In genomic region chr18:49613141-49613641, GRCh38 we compare ENCODE assay signal across 16 cellular contexts. TPM values are rescaled to one million over a fixed set of nuclear protein-coding genes. Genes with fewer than 3 reads are reported as not detected.
A peak's percentile ranks its signal among the peaks of the same experiment; 100 is the strongest.
DNase-seq lines count a peak whose midpoint lies in the region; ATAC-seq and TF ChIP-seq lines count a peak whose summit lies in the region.
"Had no signal": no experiment of that assay in that cellular context is flagged by ENCODE, and none has a peak within 500 bp of the region (broad histone marks: within the 10 kb centered on the region; RNA-seq: fewer than 3 reads in every experiment).

No MANE protein-coding gene starts in this region.

- H3K4me3 Mint-ChIP-seq in nephron progenitor cell, result peak overlapping the region; percentile 1
- H3K4me3 Mint-ChIP-seq: activated T-helper 1 cell treated with anti-CD3 and anti-CD28 coated beads, Interleukin-12 subunit alpha, Interleukin-12 subunit beta, Interleukin-2, Interleukin-4 antibody, amounts not matched to agents 30 ng/mL and 10 ng/mL and 1 ng/mL, durations not matched to agents 14 hours and 24 hours and 36 hours; natural killer cell had no signal

- peaks cover 0 to 7% (median 4%) of the 10 kb centered on the region in 4 donors for H3K4me1 ChIP-seq in esophagus muscularis mucosa
- H3K4me1 ChIP-seq: ascending aorta had no signal

- intact Hi-C loops in esophagus muscularis mucosa (cut with DNase I), result no loop called here

- no peak for TF ChIP-seq CTCF in esophagus muscularis mucosa (IDR thresholded peaks at IDR 0.05)
- no peak for TF ChIP-seq CTCF in nephron progenitor cell (IDR thresholded peaks at IDR 0.05)

- no peaks in the 10 kb centered on the region for H3K9me3 ChIP-seq in esophagus muscularis mucosa
- H3K9me3 ChIP-seq: ascending aorta, SK-N-SH had no signal

- no peaks in the 10 kb centered on the region for H3K27me3 ChIP-seq in esophagus muscularis mucosa
- H3K27me3 ChIP-seq: ascending aorta had no signal

- H3K4me3 ChIP-seq in esophagus muscularis mucosa, result no peak overlapping the region
- H3K4me3 ChIP-seq: ascending aorta, K562 had no signal

- no peak overlapping the region for H3K27ac ChIP-seq in esophagus muscularis mucosa (replicated peaks in 1 of 4)
- H3K27ac ChIP-seq: ascending aorta, C4-2B had no signal

- H3K4me1 Mint-ChIP-seq in nephron progenitor cell, result peaks cover 51% of the 10 kb centered on the region

- no peaks in the 10 kb centered on the region for H3K9me3 Mint-ChIP-seq in nephron progenitor cell
- H3K9me3 Mint-ChIP-seq: activated T-helper 1 cell treated with anti-CD3 and anti-CD28 coated beads, Interleukin-12 subunit alpha, Interleukin-12 subunit beta, Interleukin-2, Interleukin-4 antibody, amounts not matched to agents 30 ng/mL and 10 ng/mL and 1 ng/mL, durations not matched to agents 14 hours and 24 hours and 36 hours; natural killer cell had no signal

- DNase-seq in ELF-1 (ENCODE audit: low read depth, low spot score), result peak; percentile 91
- DNase-seq in NCI-H2171 (lab: John Stamatoyannopoulos, UW), result peak; percentile 82
- DNase-seq in esophagus muscularis mucosa (ENCODE audit: extremely low spot score), result peak; percentile 79
- peak; percentile 59 for DNase-seq in nephron progenitor cell
- no peak for DNase-seq in NK-92 treated with Interleukin-12 subunit alpha and Interleukin-12 subunit beta, amount 100 ng/mL, for 24 hours (lab: John Stamatoyannopoulos, UW)
- no peak for DNase-seq in KBM-7
- DNase-seq: activated CD4-positive, CD25-positive, alpha-beta regulatory T cell treated with anti-CD3 and anti-CD28 coated beads, Interleukin-2, amount 50 U/mL, for 72 hours; natural killer cell; NCI-H510A treated with DMSO at 0.1 percent for 48 hours; SK-N-SH had no signal

- 70% methylated on average over 7 of the region's 7 CpGs for WGBS in esophagus muscularis mucosa

- TF ChIP-seq EP300 in esophagus muscularis mucosa (IDR thresholded peaks at IDR 0.05), result no peak

- H3K36me3 Mint-ChIP-seq in nephron progenitor cell (ENCODE audit: low read depth), result no peaks in the 10 kb centered on the region
- H3K36me3 Mint-ChIP-seq: natural killer cell had no signal

- H3K36me3 ChIP-seq in esophagus muscularis mucosa, result no peaks in the 10 kb centered on the region
- H3K36me3 ChIP-seq: ascending aorta had no signal

- TF ChIP-seq POLR2A in esophagus muscularis mucosa (IDR thresholded peaks at IDR 0.05; ENCODE audit: low read depth), result no peak

- ATAC-seq in HG02623 (IDR thresholded peaks at IDR 0.05; ENCODE audit: unreplicated experiment) (no peak), GM18498 (IDR thresholded peaks at IDR 0.05; ENCODE audit: unreplicated experiment) (no peak)
- ATAC-seq: K562, natural killer cell had no signal

- peaks cover 12% of the 10 kb centered on the region for H3K27me3 Mint-ChIP-seq in nephron progenitor cell (ENCODE audit: low read depth, poor library complexity)

- no peak overlapping the region for H3K27ac Mint-ChIP-seq in nephron progenitor cell
- H3K27ac Mint-ChIP-seq: activated T-helper 1 cell treated with anti-CD3 and anti-CD28 coated beads, Interleukin-12 subunit alpha, Interleukin-12 subunit beta, Interleukin-2, Interleukin-4 antibody, amounts not matched to agents 30 ng/mL and 10 ng/mL and 1 ng/mL, durations not matched to agents 14 hours and 24 hours and 36 hours; natural killer cell had no signal

- in situ Hi-C loops in KBM-7 (cut with MboI; ENCODE audit: low pct_unique_long_range_greater_than_20kb, low sequenced_read_pairs), result no loop called here

RNA-seq across cellular contexts. Expression of gene LIPG, which starts 51.3 kb away (rescaled TPM):
- total RNA-seq in esophagus muscularis mucosa, result 10 to 100 TPM in 1 of 4 donors, 1 to 10 TPM in 1, under 1 TPM in 1, not detected in 1; 0.06 to 11.9 (median 1.3) TPM

Comparison
In these comparisons a context has a peak if more than half of its experiments do, and no peak if none do; other contexts are left out.
1. DNase-seq: peak in ELF-1 (single experiment), NCI-H2171 (single experiment), esophagus muscularis mucosa (single experiment) and nephron progenitor cell (single experiment); none in NK-92 treated with Interleukin-12 subunit alpha and Interleukin-12 subunit beta, amount 100 ng/mL, for 24 hours (single experiment) and KBM-7 (single experiment).